In the genomic region with DNA sequence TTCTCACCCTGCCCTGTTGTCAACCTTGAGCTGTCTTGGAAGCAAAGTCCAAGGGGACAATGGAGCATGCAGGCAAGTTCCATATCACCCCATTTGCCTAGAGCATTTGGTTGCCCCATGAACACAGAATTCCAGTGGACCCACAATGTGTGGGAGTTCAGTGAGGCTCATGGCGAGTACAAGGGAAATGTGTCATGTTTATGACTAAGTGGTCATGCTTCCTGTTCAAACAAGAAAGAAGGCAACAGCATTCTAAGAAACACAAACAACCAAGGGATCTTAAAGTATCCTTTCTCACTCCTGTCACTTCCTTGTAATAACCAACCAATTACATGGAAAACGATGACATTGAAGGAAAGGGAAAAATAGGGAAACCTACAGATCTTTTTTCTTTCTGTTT, we compare ENCODE assay signal across 11 cellular contexts.
A peak's percentile ranks its signal among the peaks of the same experiment; 100 is the strongest.
DNase-seq lines count a peak whose midpoint lies in the region; ATAC-seq and TF ChIP-seq lines count a peak whose summit lies in the region.
"Had no signal": no experiment of that assay in that cellular context is flagged by ENCODE, and none has a peak within 500 bp of the region (broad histone marks: within the 10 kb centered on the region; RNA-seq: fewer than 3 reads in every experiment).

No MANE protein-coding gene starts in this region.

- WGBS in endodermal cell (ENCODE audit: insufficient coverage in 1 of 2, insufficient read length in 1 of 2), 2 experiments, result 83 to 100% methylated on average over 1 to 2 of the region's 2 CpGs
- 64% methylated on average over 2 of the region's 2 CpGs for WGBS in prostate gland

- H3K4me3 ChIP-seq in endodermal cell (ENCODE audit: low read length), result no peak overlapping the region
- no peak overlapping the region for H3K4me3 ChIP-seq in osteoblast (ENCODE audit: insufficient read depth, low read length)
- H3K4me3 ChIP-seq in prostate gland, result no peak overlapping the region

- H3K27me3 ChIP-seq in endodermal cell (ENCODE audit: control insufficient read depth, insufficient read depth, low read length, poor library complexity, severe bottlenecking) (no peaks in the 10 kb centered on the region), osteoblast (ENCODE audit: insufficient read depth, low read length) (no peaks in the 10 kb centered on the region), prostate gland (replicated peaks; ENCODE audit: insufficient read depth) (no peaks in the 10 kb centered on the region)

- H3K27ac ChIP-seq in endodermal cell (ENCODE audit: low read depth, low read length) (no peak overlapping the region), osteoblast (ENCODE audit: low read depth, low read length) (peak overlapping the region; percentile 96), prostate gland (no peak overlapping the region)

- H3K36me3 Mint-ChIP-seq in endodermal cell (ENCODE audit: low read depth), result no peaks in the 10 kb centered on the region

- H3K27me3 Mint-ChIP-seq in endodermal cell (ENCODE audit: insufficient read depth), result no peaks in the 10 kb centered on the region

- intact Hi-C loops in prostate gland (cut with DNase I), result no loop called here
- intact Hi-C loops in left colon (cut with DNase I, micrococcal nuclease), result no loop called here

- DNase-seq in DMS53 treated with DMSO at 0.1 percent for 48 hours (lab: John Stamatoyannopoulos, UW; ENCODE audit: unreplicated experiment), result peak; percentile 12
- DNase-seq in NCI-H460 (ENCODE audit: extremely low read depth, low read depth), result peak; percentile 87
- no peak for DNase-seq in endodermal cell
- peak; percentile 73 for DNase-seq in osteoblast (ENCODE audit: insufficient read length, low spot score, missing footprints)
- DNase-seq in prostate gland (ENCODE audit: low spot score), result no peak
- DNase-seq in activated CD4-positive, alpha-beta T cell treated with anti-CD3 and anti-CD28 coated beads, Interleukin-2, amount 50 U/mL, for 48 hours, result no peak
- DNase-seq in left colon, result no peak
- no peak for DNase-seq in iPS-NIHi7 (ENCODE audit: extremely low spot score)
- DNase-seq: activated CD4-positive, alpha-beta T cell treated with anti-CD3 and anti-CD28 coated beads for 1 hour; DND-41; KG1 had no signal

- no peaks in the 10 kb centered on the region for H3K36me3 ChIP-seq in endodermal cell (ENCODE audit: control insufficient read depth, insufficient read depth, low read length)
- H3K36me3 ChIP-seq in osteoblast (ENCODE audit: insufficient read depth, low read length), result no peaks in the 10 kb centered on the region
- H3K36me3 ChIP-seq in prostate gland, result no peaks in the 10 kb centered on the region

- H3K4me1 Mint-ChIP-seq in endodermal cell, result peaks cover 5% of the 10 kb centered on the region

- peak overlapping the region; percentile 51 for H3K4me2 ChIP-seq in osteoblast (ENCODE audit: insufficient read depth, low read length)

- H3K9me3 Mint-ChIP-seq in endodermal cell, result no peaks in the 10 kb centered on the region

- TF ChIP-seq CTCF in endodermal cell (conservative IDR thresholded peaks at IDR 0.05) (no peak), osteoblast (IDR thresholded peaks at IDR 0.05; ENCODE audit: extremely low read depth, low read depth, low read length) (no peak), prostate gland (IDR thresholded peaks at IDR 0.05) (no peak)

- H3K4me1 ChIP-seq in endodermal cell (ENCODE audit: control insufficient read depth, insufficient read depth, low read length), result no peaks in the 10 kb centered on the region
- H3K4me1 ChIP-seq in osteoblast (ENCODE audit: insufficient read depth, low read length), result peaks cover 24% of the 10 kb centered on the region
- H3K4me1 ChIP-seq in prostate gland (replicated peaks), result no peaks in the 10 kb centered on the region

- no peak overlapping the region for H3K9ac ChIP-seq in endodermal cell (ENCODE audit: extremely low read depth, low read length, poor library complexity, severe bottlenecking)

- no peak overlapping the region for H3K4me3 Mint-ChIP-seq in endodermal cell

- H2AFZ ChIP-seq in osteoblast (ENCODE audit: low read length), result no peak overlapping the region

- H3K79me2 ChIP-seq in osteoblast (ENCODE audit: insufficient read depth, low read length), result no peaks in the 10 kb centered on the region

- ATAC-seq in left colon, result no peak

- H3K9me3 ChIP-seq in endodermal cell (ENCODE audit: control insufficient read depth, low read length), result no peaks in the 10 kb centered on the region
- H3K9me3 ChIP-seq in osteoblast (ENCODE audit: low read depth, low read length), result no peaks in the 10 kb centered on the region
- no peaks in the 10 kb centered on the region for H3K9me3 ChIP-seq in prostate gland

- TF ChIP-seq POLR2A in prostate gland (IDR thresholded peaks at IDR 0.05), result no peak

- peak overlapping the region; percentile 11 for H3K27ac Mint-ChIP-seq in endodermal cell

- H4K20me1 ChIP-seq in osteoblast (ENCODE audit: insufficient read depth, low read length), result no peaks in the 10 kb centered on the region

Comparison
In these comparisons a context has a peak if more than half of its experiments do, and no peak if none do; other contexts are left out.
1. DNase-seq: peak in DMS53 treated with DMSO at 0.1 percent for 48 hours (single experiment), NCI-H460 (single experiment) and osteoblast (single experiment); none in endodermal cell (single experiment), prostate gland (single experiment), activated CD4-positive, alpha-beta T cell treated with anti-CD3 and anti-CD28 coated beads, Interleukin-2, amount 50 U/mL, for 48 hours (0 of 2), left colon (0 of 2) and iPS-NIHi7 (single experiment).